18 cellular contexts compared by ENCODE assay signal in the genomic region with DNA sequence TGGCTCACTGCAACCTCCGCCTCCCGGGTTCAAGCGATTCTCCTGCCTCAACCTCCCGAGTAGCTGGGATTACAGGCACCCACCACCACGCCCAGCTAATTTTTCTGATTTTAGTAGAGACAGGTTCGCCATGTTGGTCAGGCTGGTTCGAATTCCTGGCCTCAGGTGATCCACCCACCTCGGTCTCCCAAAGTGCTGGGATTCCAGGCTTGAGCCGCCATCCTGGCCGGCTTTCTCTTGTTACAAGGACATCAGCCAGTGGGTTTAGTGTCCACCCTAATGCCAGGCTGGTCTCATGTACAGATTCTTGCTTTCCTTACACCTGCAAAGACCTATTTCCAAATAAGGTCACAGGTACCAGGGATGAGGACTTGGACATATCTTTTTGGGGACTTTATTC. TPM values are rescaled to one million over a fixed set of nuclear protein-coding genes. Genes with fewer than 3 reads are reported as not detected.
A peak's percentile ranks its signal among the peaks of the same experiment; 100 is the strongest.
DNase-seq lines count a peak whose midpoint lies in the region; ATAC-seq, FAIRE-seq and TF ChIP-seq lines count a peak whose summit lies in the region.
"Had no signal": no experiment of that assay in that cellular context is flagged by ENCODE, and none has a peak within 500 bp of the region (broad histone marks: within the 10 kb centered on the region; RNA-seq: fewer than 3 reads in every experiment).

No MANE protein-coding gene starts in this region.

- H3K27ac Mint-ChIP-seq in stimulated activated effector memory CD8-positive, alpha-beta T cell treated with anti-CD3 and anti-CD28 coated beads, Interleukin-12 subunit alpha, Interleukin-12 subunit beta, amount 100 ng/mL, for 72 hours, result no peak overlapping the region
- no peak overlapping the region for H3K27ac Mint-ChIP-seq in Caco-2 (ENCODE audit: unreplicated experiment)
- no peak overlapping the region for H3K27ac Mint-ChIP-seq in H9

- TF ChIP-seq POLR2A in HCT116 (IDR thresholded peaks at IDR 0.05; ENCODE audit: borderline replicate concordance, extremely low read depth, insufficient read depth, insufficient read length) (no peak), K562 (conservative IDR thresholded peaks at IDR 0.05) (no peak)

- RAD21 ChIA-PET in HCT116 (lab: Charles Lee; ENCODE audit: low non-redundant PET in 1 of 2, low total read pairs in 2 of 2, uncharacterized antibody in 2 of 2, unreplicated experiment in 2 of 2), result no interaction called here

- TF ChIP-seq RAD21 in HCT116 (IDR thresholded peaks at IDR 0.05; ENCODE audit: low read depth) (no peak), K562 (CRISPR knock-in tag; conservative IDR thresholded peaks at IDR 0.05 in 1 of 2, IDR thresholded peaks at IDR 0.05 in 1 of 2) (no peak)

- H2BK20ac ChIP-seq in H9 (ENCODE audit: low read depth, low read length, poor library complexity, severe bottlenecking), result no peak overlapping the region

- H3K27me3 ChIP-seq in left ventricle myocardium inferior (ENCODE audit: low read depth), result no peaks in the 10 kb centered on the region
- no peaks in the 10 kb centered on the region for H3K27me3 ChIP-seq in HCT116 (ENCODE audit: insufficient read depth, low read length)
- no peaks in the 10 kb centered on the region for H3K27me3 ChIP-seq in K562 (ENCODE audit: control insufficient read depth in 2 of 2, insufficient read depth in 2 of 2, low read length in 2 of 2)
- H3K27me3 ChIP-seq in Caco-2 (replicated peaks; ENCODE audit: control insufficient read depth, insufficient read depth, low read length), result no peaks in the 10 kb centered on the region
- no peaks in the 10 kb centered on the region for H3K27me3 ChIP-seq in H9 (ENCODE audit: insufficient read depth, low read length)
- H3K27me3 ChIP-seq: SJSA1 had no signal

- TSS peak; percentile 69 for BruUV-seq in HCT116 (replicated peaks; lab: Mats Ljungman, UMichigan)
- BruUV-seq in K562 (replicated peaks; lab: Mats Ljungman, UMichigan), result TSS peak; percentile 68
- no TSS peak for BruUV-seq in Caco-2 (replicated peaks; lab: Mats Ljungman, UMichigan)

- H3K4me2 ChIP-seq in HCT116 (ENCODE audit: low read length) (peak overlapping the region; percentile 91; the same call in 1 of the 2 replicates), K562 (ENCODE audit: insufficient read depth, low read length) (no peak overlapping the region), H9 (ENCODE audit: insufficient read depth, insufficient read length, low read length) (no peak overlapping the region)

- H3K9me2 ChIP-seq in HCT116 (ENCODE audit: insufficient read depth), result no peaks in the 10 kb centered on the region

- no peak overlapping the region for H4K5ac ChIP-seq in H9 (ENCODE audit: insufficient read length, low read depth, low read length)

- H3K36me3 ChIP-seq in left ventricle myocardium inferior, result peaks cover 43% of the 10 kb centered on the region
- H3K36me3 ChIP-seq in HCT116 (ENCODE audit: control insufficient read depth in 1 of 2, insufficient read depth in 2 of 2, low read length in 2 of 2), result peaks cover 13 to 31% of the 10 kb centered on the region in 2 experiments; a peak in 3 of 4 replicates
- H3K36me3 ChIP-seq in K562 (ENCODE audit: control insufficient read depth, insufficient read depth, low read length), result peaks cover 72% of the 10 kb centered on the region; the same call in 2 of the 3 replicates
- peaks cover 2% of the 10 kb centered on the region for H3K36me3 ChIP-seq in Caco-2 (ENCODE audit: control insufficient read depth, insufficient read depth, low read length)

- POLR2A ChIA-PET in HCT116 (lab: Charles Lee), result no interaction called here
- POLR2A ChIA-PET in K562 (lab: Yijun Ruan, JAX), result interaction anchor here (0.6 kb wide), 1 partner anchor 156 kb away, joined by 3 read pairs; no protein-coding TSS in a partner anchor
- POLR2A ChIA-PET in Caco-2 (lab: Charles Lee), result no interaction called here

- H3T11ph ChIP-seq in H9 (ENCODE audit: low read length), result no peak overlapping the region

- H3K79me2 ChIP-seq in HCT116 (ENCODE audit: insufficient read depth, low read length), result peaks cover 22% of the 10 kb centered on the region
- peaks cover 49% of the 10 kb centered on the region for H3K79me2 ChIP-seq in K562 (ENCODE audit: control insufficient read depth, insufficient read depth, low read length)
- H3K79me2 ChIP-seq in H9 (ENCODE audit: insufficient read depth, low read length), result no peaks in the 10 kb centered on the region

- peaks cover 13% of the 10 kb centered on the region for H3K4me1 Mint-ChIP-seq in stimulated activated effector memory CD8-positive, alpha-beta T cell treated with anti-CD3 and anti-CD28 coated beads, Interleukin-12 subunit alpha, Interleukin-12 subunit beta, amount 100 ng/mL, for 72 hours
- H3K4me1 Mint-ChIP-seq in Caco-2 (ENCODE audit: low read depth, unreplicated experiment) (no peaks in the 10 kb centered on the region), H9 (peaks cover 4 to 21% of the 10 kb centered on the region in 2 experiments; a peak in 2 of 4 replicates)

- H3K9me3 Mint-ChIP-seq in stimulated activated effector memory CD8-positive, alpha-beta T cell treated with anti-CD3 and anti-CD28 coated beads, Interleukin-12 subunit alpha, Interleukin-12 subunit beta, amount 100 ng/mL, for 72 hours, result no peaks in the 10 kb centered on the region
- no peaks in the 10 kb centered on the region for H3K9me3 Mint-ChIP-seq in Caco-2 (ENCODE audit: unreplicated experiment)
- H3K9me3 Mint-ChIP-seq in H9, result no peaks in the 10 kb centered on the region
- H3K9me3 Mint-ChIP-seq: CD4-positive, alpha-beta memory T cell had no signal

- peaks cover 51% of the 10 kb centered on the region for H3K4me1 ChIP-seq in left ventricle myocardium inferior
- H3K4me1 ChIP-seq in HCT116 (ENCODE audit: control insufficient read depth in 1 of 2, insufficient read depth in 2 of 2, low read length in 2 of 2), result peaks cover 39 to 46% of the 10 kb centered on the region in 2 experiments
- H3K4me1 ChIP-seq in K562 (replicated peaks in 1 of 2; ENCODE audit: control insufficient read depth in 2 of 2, insufficient read depth in 2 of 2, low read length in 2 of 2), result peaks cover 33 to 62% of the 10 kb centered on the region in 2 experiments
- no peaks in the 10 kb centered on the region for H3K4me1 ChIP-seq in Caco-2
- 0 out of 2 replicates have a peak, but pooled peaks cover 2% of the 10 kb centered on the region for H3K4me1 ChIP-seq in H9 (ENCODE audit: insufficient read depth, low read length)

- H2AFZ ChIP-seq in HCT116 (ENCODE audit: low read depth, low read length, poor library complexity, severe bottlenecking) (no peak overlapping the region), K562 (ENCODE audit: low read depth, low read length) (no peak overlapping the region), H9 (ENCODE audit: low read length) (no peak overlapping the region)

- peak overlapping the region; percentile 63 for H3K4me3 Mint-ChIP-seq in stimulated activated effector memory CD8-positive, alpha-beta T cell treated with anti-CD3 and anti-CD28 coated beads, Interleukin-12 subunit alpha, Interleukin-12 subunit beta, amount 100 ng/mL, for 72 hours
- H3K4me3 Mint-ChIP-seq in Caco-2 (ENCODE audit: unreplicated experiment) (no peak overlapping the region), H9 (no peak overlapping the region)

- peaks cover 23% of the 10 kb centered on the region for H3K36me3 Mint-ChIP-seq in stimulated activated effector memory CD8-positive, alpha-beta T cell treated with anti-CD3 and anti-CD28 coated beads, Interleukin-12 subunit alpha, Interleukin-12 subunit beta, amount 100 ng/mL, for 72 hours
- peaks cover 49% of the 10 kb centered on the region for H3K36me3 Mint-ChIP-seq in Caco-2 (ENCODE audit: insufficient read depth, unreplicated experiment)
- peaks cover 18 to 37% (median 34%) of the 10 kb centered on the region in 3 experiments; a peak in 6 of 7 replicates for H3K36me3 Mint-ChIP-seq in H9 (ENCODE audit: insufficient read depth in 1 of 3, low read depth in 3 of 3)

- no peak overlapping the region for H3K56ac ChIP-seq in H9 (ENCODE audit: insufficient read length, low read depth, low read length)

- H2BK120ac ChIP-seq in H9 (ENCODE audit: low read depth, low read length, poor library complexity, severe bottlenecking), result no peak overlapping the region

- no peaks in the 10 kb centered on the region for H4K20me1 ChIP-seq in HCT116 (ENCODE audit: insufficient read depth)
- peaks cover 16% of the 10 kb centered on the region for H4K20me1 ChIP-seq in K562 (replicated peaks; ENCODE audit: control insufficient read depth, insufficient read depth, low read length)
- peaks cover 4% of the 10 kb centered on the region for H4K20me1 ChIP-seq in H9 (ENCODE audit: control insufficient read depth, insufficient read depth, insufficient read length)

- H4K91ac ChIP-seq in H9 (ENCODE audit: insufficient read length, low read depth, low read length), result no peak overlapping the region

- intact Hi-C loops in left ventricle myocardium inferior (cut with micrococcal nuclease) (no loop called here), Right ventricle myocardium inferior (cut with DNase I) (no loop called here), HCT116 (cut with micrococcal nuclease) (loop anchor here (10.0 kb wide), 1 partner anchor 155 kb away; a partner anchor contains a TSS), K562 (cut with micrococcal nuclease) (loop anchor here (10.0 kb wide), 3 partner anchors 95 to 215 kb away; a partner anchor contains a TSS), Caco-2 (cut with micrococcal nuclease; ENCODE audit: unreplicated experiment) (no loop called here)

- H3K79me1 ChIP-seq in H9 (ENCODE audit: insufficient read depth, low read depth, low read length, poor library complexity, severe bottlenecking), result no peaks in the 10 kb centered on the region

- H3K4me3 ChIP-seq in left ventricle myocardium inferior (no peak overlapping the region), HCT116 (replicated peaks in 1 of 2; ENCODE audit: low read depth in 1 of 2, low read length in 2 of 2) (no peak overlapping the region), K562 (no peak overlapping the region), Caco-2 (ENCODE audit: low read depth, low read length) (no peak overlapping the region)
- H3K4me3 ChIP-seq: A549, SJSA1 had no signal

- in situ Hi-C loops in K562 (cut with MboI), result loop anchor here (10.0 kb wide), 1 partner anchor 155 kb away; a partner anchor contains a TSS

- H3K9me3 ChIP-seq in left ventricle myocardium inferior (replicated peaks) (no peaks in the 10 kb centered on the region), HCT116 (ENCODE audit: control insufficient read depth in 1 of 2, insufficient read depth in 1 of 2, low read depth in 1 of 2, low read length in 2 of 2) (no peaks in the 10 kb centered on the region), K562 (replicated peaks; ENCODE audit: control insufficient read depth, insufficient read depth, low read depth, low read length) (no peaks in the 10 kb centered on the region), Caco-2 (no peaks in the 10 kb centered on the region), H9 (ENCODE audit: control insufficient read depth, low read depth, low read length) (no peaks in the 10 kb centered on the region)
- H3K9me3 ChIP-seq: A549, HAP-1, SJSA1 had no signal

- TF ChIP-seq CTCF in left ventricle myocardium inferior (IDR thresholded peaks at IDR 0.05; ENCODE audit: borderline replicate concordance), result no peak
- TF ChIP-seq CTCF in HCT116 (IDR thresholded peaks at IDR 0.05 in 2 of 3, conservative IDR thresholded peaks at IDR 0.05 in 1 of 3; ENCODE audit: borderline replicate concordance in 1 of 3, insufficient read depth in 1 of 3, low read depth in 2 of 3, low read length in 2 of 3), result no peak
- no peak for TF ChIP-seq CTCF in K562 (IDR thresholded peaks at IDR 0.05 in 2 of 3, conservative IDR thresholded peaks at IDR 0.05 in 1 of 3; ENCODE audit: insufficient read depth in 2 of 3, low read depth in 1 of 3, low read length in 3 of 3)
- no peak for TF ChIP-seq CTCF in Caco-2 (IDR thresholded peaks at IDR 0.05; ENCODE audit: insufficient read depth in 1 of 2, low read depth in 1 of 2, low read length in 1 of 2, severe bottlenecking in 1 of 2, unreplicated experiment in 1 of 2)
- TF ChIP-seq CTCF in H9 (conservative IDR thresholded peaks at IDR 0.05), result no peak

- ATAC-seq in Right ventricle myocardium inferior (no peak), HCT116 (no peak), K562 (no peak)
- no peak for ATAC-seq in stimulated activated effector memory CD8-positive, alpha-beta T cell treated with anti-CD3 and anti-CD28 coated beads, Interleukin-12 subunit alpha, Interleukin-12 subunit beta, amount 100 ng/mL, for 72 hours

- H3K9ac ChIP-seq in HCT116 (ENCODE audit: low read length), result no peak overlapping the region
- 0 out of 4 replicates have a peak overlapping the region, but pooled peaks of 1 of the 2 experiments have one; percentile 35 for H3K9ac ChIP-seq in K562 (ENCODE audit: insufficient read depth in 1 of 2, low read depth in 2 of 2, low read length in 2 of 2)
- H3K9ac ChIP-seq in H9 (ENCODE audit: extremely low read depth, insufficient read length, low read length), result no peak overlapping the region

- no peak overlapping the region for H3K4ac ChIP-seq in H9 (ENCODE audit: low read depth, low read length)

- DNase-seq in left ventricle myocardium inferior, result no peak
- DNase-seq in Right ventricle myocardium inferior (ENCODE audit: missing footprints), result no peak
- DNase-seq in HCT116 (ENCODE audit: low read depth, low spot score), result no peak
- no peak for DNase-seq in K562 (ENCODE audit: extremely low read depth in 1 of 4, low spot score in 3 of 4)
- peak in 1 of 2 donors; percentile 47 for DNase-seq in stimulated activated effector memory CD8-positive, alpha-beta T cell treated with anti-CD3 and anti-CD28 coated beads, Interleukin-12 subunit alpha, Interleukin-12 subunit beta, amount 100 ng/mL, for 72 hours (ENCODE audit: low spot score in 2 of 2)
- DNase-seq in Caco-2, result no peak
- no peak for DNase-seq in H9
- no peak for DNase-seq in effector CD4-positive, alpha-beta T cell
- DNase-seq: CD4-positive, alpha-beta memory T cell; DMS 273 treated with DMSO at 0.1 percent for 48 hours; Karpas-422; NCI-H1417 treated with DMSO at 0.1 percent for 48 hours; NCI-H2029 treated with DMSO at 0.1 percent for 48 hours; NCI-H510A treated with DMSO at 0.1 percent for 48 hours; RPMI8226 had no signal

- peaks cover 3% of the 10 kb centered on the region for H3K23me2 ChIP-seq in H9 (ENCODE audit: insufficient read length, low read depth, low read length, poor library complexity, severe bottlenecking)

- FAIRE-seq in K562 (lab: Jason Lieb, UNC), result no peak
- FAIRE-seq: A549 had no signal

- CTCF ChIA-PET in HCT116 (lab: Charles Lee) (no interaction called here), K562 (lab: Yijun Ruan, JAX; ENCODE audit: low intra/inter-chr PET ratio) (interaction anchor here (0.6 to 2.3 kb wide), 2 partner anchors 46 to 97 kb away, joined by 3 to 12 read pairs; no protein-coding TSS in a partner anchor), Caco-2 (lab: Charles Lee) (no interaction called here)

- TF ChIP-seq EP300 in K562 (IDR thresholded peaks at IDR 0.05; ENCODE audit: low read length), result no peak

- H3K9me1 ChIP-seq in K562 (ENCODE audit: control insufficient read depth, insufficient read depth, low read length), result peaks cover 3% of the 10 kb centered on the region

- no peak overlapping the region for H4K8ac ChIP-seq in H9 (replicated peaks; ENCODE audit: insufficient read length, low read depth, low read length)

- H3K14ac ChIP-seq in H9 (ENCODE audit: insufficient read depth, low read length), result no peak overlapping the region

- peak overlapping the region; percentile 91 for H3K27ac ChIP-seq in left ventricle myocardium inferior (replicated peaks)
- H3K27ac ChIP-seq in HCT116 (ENCODE audit: low read depth, low read length), result peak overlapping the region; percentile 86
- H3K27ac ChIP-seq in K562 (ENCODE audit: extremely low read depth, low read depth, low read length), result no peak overlapping the region
- H3K27ac ChIP-seq in H9 (ENCODE audit: insufficient read length, low read depth, low read length), result no peak overlapping the region
- H3K27ac ChIP-seq: SJSA1 had no signal

- H3K27me3 Mint-ChIP-seq in Caco-2 (ENCODE audit: insufficient read depth, unreplicated experiment) (no peaks in the 10 kb centered on the region), H9 (ENCODE audit: low read depth) (no peaks in the 10 kb centered on the region)
- H3K27me3 Mint-ChIP-seq: CD4-positive, alpha-beta memory T cell had no signal

- H2BK5ac ChIP-seq in H9 (ENCODE audit: insufficient read length, low read length), result no peak overlapping the region

- H2BK15ac ChIP-seq in H9 (ENCODE audit: low read depth, low read length), result no peak overlapping the region

- H3K18ac ChIP-seq in H9 (ENCODE audit: insufficient read length, low read depth, low read length), result no peak overlapping the region

- no peak overlapping the region for H3K23ac ChIP-seq in H9 (ENCODE audit: insufficient read length, low read depth, low read length)

- 93% methylated on average over 7 of the region's 10 CpGs for WGBS in K562 (ENCODE audit: insufficient coverage, low coverage, missing lambda C conversion rate)
- no CpG with 5 or more reads among the region's 10 CpGs for WGBS in H9 (ENCODE audit: extremely low coverage, insufficient read length, low lambda C conversion rate)

- H2BK12ac ChIP-seq in H9 (ENCODE audit: insufficient read length, low read depth, low read length), result no peak overlapping the region

- H2AK5ac ChIP-seq in H9 (ENCODE audit: insufficient read length, low read length), result no peak overlapping the region

RNA-seq across cellular contexts. Expression of a gene that starts 6.8 kb away (rescaled TPM):
- total RNA-seq in left ventricle myocardium inferior, result 28.0 TPM
- 21.7 TPM for total RNA-seq in Right ventricle myocardium inferior
- 53.4 TPM for total RNA-seq in HCT116 (2021; ENCODE audit: unreplicated experiment)
- polyA plus RNA-seq in HCT116 (2012), result 21.2 and 32.2 TPM in 2 replicates
- total RNA-seq in K562 (2011; cell fraction: chromatin; rRNA removed; ENCODE audit: low replicate concordance), result 17.4 and 45.8 TPM in 2 replicates
- total RNA-seq in K562 (2011; cell fraction: nucleolus; rRNA removed), result 15.9 and 22.2 TPM in 2 replicates
- 10.8 and 13.3 TPM in 2 replicates for total RNA-seq in K562 (2011; cell fraction: nucleoplasm; rRNA removed)
- total RNA-seq in K562 (2014; rRNA removed), result 10.8 and 15.3 TPM in 2 replicates
- total RNA-seq in K562 (2014; rRNA removed; fragmentation: Illumina TruSeq; extraction: Trizol), result 3.3 and 4.7 TPM in 2 replicates
- total RNA-seq in K562 (2015; rRNA removed; fragmentation: Illumina TruSeq; extraction: Trizol), result 6.6 and 6.8 TPM in 2 replicates
- 37.9 and 41.2 TPM in 2 replicates for total RNA-seq in K562 (2021)
- 5.3 and 7.8 TPM in 2 replicates for polyA plus RNA-seq in K562 (2011; rRNA removed)
- polyA plus RNA-seq in K562 (2011; cell fraction: cytosol; rRNA removed), result 5.8 and 9.6 TPM in 2 replicates
- polyA plus RNA-seq in K562 (2011; cell fraction: nucleus; rRNA removed), result 15.7 and 21.7 TPM in 2 replicates
- 16.2 and 18.1 TPM in 2 replicates for polyA plus RNA-seq in K562 (2012)
- 1.5 and 1.6 TPM in 2 replicates for polyA plus RNA-seq in K562 (2014; fragmentation: Illumina TruSeq; extraction: Trizol)
- under 1 TPM; 0.39 to 0.65 TPM for polyA plus RNA-seq in K562 (2014; fragmentation: Nextera tagmentation; extraction: Ambion mirVana)
- polyA plus RNA-seq in K562 (2014; rRNA removed), result 6.1 and 14.0 TPM in 2 replicates
- polyA minus RNA-seq in K562 (2011; rRNA and poly(A)+ RNA removed), result 4.9 and 5.2 TPM in 2 replicates
- polyA minus RNA-seq in K562 (2011; cell fraction: cytosol; rRNA and poly(A)+ RNA removed), result 19.0 and 26.3 TPM in 2 replicates
- 5.9 and 12.0 TPM in 2 replicates for polyA minus RNA-seq in K562 (2011; cell fraction: nucleus; rRNA and poly(A)+ RNA removed)
- total RNA-seq in Caco-2 (2022), result 34.3 and 37.8 TPM in 2 replicates
- total RNA-seq in H9 (2021), result 42.8 and 45.1 TPM in 2 replicates

RNA-seq across cellular contexts. Expression of a gene that starts 13.8 kb away (rescaled TPM):
- total RNA-seq in left ventricle myocardium inferior (23.3 TPM), Right ventricle myocardium inferior (32.5 TPM), HCT116 (2021; ENCODE audit: unreplicated experiment) (64.6 TPM), K562 (2014; rRNA removed) (109 and 168 TPM in 2 replicates), K562 (2014; rRNA removed; fragmentation: Illumina TruSeq; extraction: Trizol) (56.6 and 63.7 TPM in 2 replicates), K562 (2015; rRNA removed; fragmentation: Illumina TruSeq; extraction: Trizol) (74.3 and 78.9 TPM in 2 replicates), K562 (2021) (103 and 119 TPM in 2 replicates), Caco-2 (2022) (38.3 and 39.6 TPM in 2 replicates), H9 (2021) (23.6 and 28.0 TPM in 2 replicates)
- polyA plus RNA-seq in HCT116 (2012), result 62.9 and 82.1 TPM in 2 replicates
- total RNA-seq in K562 (2011; cell fraction: chromatin; rRNA removed; ENCODE audit: low replicate concordance), result 38.5 and 88.6 TPM in 2 replicates
- 187 and 195 TPM in 2 replicates for total RNA-seq in K562 (2011; cell fraction: nucleolus; rRNA removed)
- total RNA-seq in K562 (2011; cell fraction: nucleoplasm; rRNA removed), result 104 and 132 TPM in 2 replicates
- polyA plus RNA-seq in K562 (2011; rRNA removed) (68.3 and 111 TPM in 2 replicates), K562 (2014; fragmentation: Illumina TruSeq; extraction: Trizol) (108 and 148 TPM in 2 replicates), K562 (2014; fragmentation: Nextera tagmentation; extraction: Ambion mirVana) (100 to 1,000 TPM; 343 to 430 TPM), K562 (2014; rRNA removed) (129 and 166 TPM in 2 replicates)
- 119 and 287 TPM in 2 replicates for polyA plus RNA-seq in K562 (2011; cell fraction: cytosol; rRNA removed)
- polyA plus RNA-seq in K562 (2011; cell fraction: nucleus; rRNA removed), result 39.3 and 70.8 TPM in 2 replicates
- 58.1 and 113 TPM in 2 replicates for polyA plus RNA-seq in K562 (2012)
- polyA minus RNA-seq in K562 (2011; rRNA and poly(A)+ RNA removed), result 52.6 and 94.8 TPM in 2 replicates
- polyA minus RNA-seq in K562 (2011; cell fraction: cytosol; rRNA and poly(A)+ RNA removed), result 53.2 and 63.4 TPM in 2 replicates
- 10.0 and 11.3 TPM in 2 replicates for polyA minus RNA-seq in K562 (2011; cell fraction: nucleus; rRNA and poly(A)+ RNA removed)

RNA-seq across cellular contexts. Expression of a gene that starts 33.2 kb away (rescaled TPM):
- total RNA-seq in left ventricle myocardium inferior, result 12.5 TPM
- total RNA-seq in Right ventricle myocardium inferior, result 12.0 TPM
- 18.7 TPM for total RNA-seq in HCT116 (2021; ENCODE audit: unreplicated experiment)
- polyA plus RNA-seq in HCT116 (2012), result 19.2 and 19.3 TPM in 2 replicates
- total RNA-seq in K562 (2011; cell fraction: chromatin; rRNA removed; ENCODE audit: low replicate concordance), result 8.8 and 30.9 TPM in 2 replicates
- total RNA-seq in K562 (2011; cell fraction: nucleolus; rRNA removed), result 42.9 and 46.5 TPM in 2 replicates
- total RNA-seq in K562 (2011; cell fraction: nucleoplasm; rRNA removed), result 23.2 and 24.7 TPM in 2 replicates
- total RNA-seq in K562 (2014; rRNA removed), result 37.8 and 54.6 TPM in 2 replicates
- 11.7 and 21.1 TPM in 2 replicates for total RNA-seq in K562 (2014; rRNA removed; fragmentation: Illumina TruSeq; extraction: Trizol)
- 27.8 and 28.5 TPM in 2 replicates for total RNA-seq in K562 (2015; rRNA removed; fragmentation: Illumina TruSeq; extraction: Trizol)
- 31.7 and 33.8 TPM in 2 replicates for total RNA-seq in K562 (2021)
- polyA plus RNA-seq in K562 (2011; rRNA removed), result 28.4 and 49.3 TPM in 2 replicates
- polyA plus RNA-seq in K562 (2011; cell fraction: cytosol; rRNA removed), result 61.2 and 112 TPM in 2 replicates
- 20.0 and 27.3 TPM in 2 replicates for polyA plus RNA-seq in K562 (2011; cell fraction: nucleus; rRNA removed)
- 30.6 and 34.2 TPM in 2 replicates for polyA plus RNA-seq in K562 (2012)
- 60.2 and 60.9 TPM in 2 replicates for polyA plus RNA-seq in K562 (2014; fragmentation: Illumina TruSeq; extraction: Trizol)
- 10 to 100 TPM; 10.6 to 11.0 TPM for polyA plus RNA-seq in K562 (2014; fragmentation: Nextera tagmentation; extraction: Ambion mirVana)
- polyA plus RNA-seq in K562 (2014; rRNA removed), result 60.0 and 67.1 TPM in 2 replicates
- polyA minus RNA-seq in K562 (2011; rRNA and poly(A)+ RNA removed), result 14.7 and 21.0 TPM in 2 replicates
- 13.2 and 21.0 TPM in 2 replicates for polyA minus RNA-seq in K562 (2011; cell fraction: cytosol; rRNA and poly(A)+ RNA removed)
- 10.2 and 11.6 TPM in 2 replicates for polyA minus RNA-seq in K562 (2011; cell fraction: nucleus; rRNA and poly(A)+ RNA removed)
- total RNA-seq in Caco-2 (2022), result 14.1 and 16.6 TPM in 2 replicates
- 22.4 and 26.4 TPM in 2 replicates for total RNA-seq in H9 (2021)

RNA-seq across cellular contexts. Expression of a gene that starts 44.0 kb away (rescaled TPM):
- total RNA-seq in left ventricle myocardium inferior (37.4 TPM), Right ventricle myocardium inferior (25.4 TPM), HCT116 (2021; ENCODE audit: unreplicated experiment) (10.6 TPM), K562 (2014; rRNA removed) (0.86 and 2.5 TPM in 2 replicates), K562 (2014; rRNA removed; fragmentation: Illumina TruSeq; extraction: Trizol) (0.26 and 0.69 TPM in 2 replicates), K562 (2015; rRNA removed; fragmentation: Illumina TruSeq; extraction: Trizol) (1.6 and 1.7 TPM in 2 replicates), K562 (2021) (3.7 and 5.1 TPM in 2 replicates), Caco-2 (2022) (2.3 and 3.9 TPM in 2 replicates), H9 (2021) (6.8 and 8.5 TPM in 2 replicates)
- 18.2 and 22.6 TPM in 2 replicates for polyA plus RNA-seq in HCT116 (2012)
- 10.4 and 16.2 TPM in 2 replicates for total RNA-seq in K562 (2011; cell fraction: chromatin; rRNA removed; ENCODE audit: low replicate concordance)
- total RNA-seq in K562 (2011; cell fraction: nucleolus; rRNA removed), result 8.7 and 9.3 TPM in 2 replicates
- total RNA-seq in K562 (2011; cell fraction: nucleoplasm; rRNA removed), result 7.6 and 8.3 TPM in 2 replicates
- polyA plus RNA-seq in K562 (2011; rRNA removed) (0.84 and 2.9 TPM in 2 replicates), K562 (2014; fragmentation: Illumina TruSeq; extraction: Trizol) (1.9 and 2.8 TPM in 2 replicates), K562 (2014; fragmentation: Nextera tagmentation; extraction: Ambion mirVana) (under 1 TPM in 1 of 2 experiments, not detected in 1; 0.17 TPM), K562 (2014; rRNA removed) (0.94 and 1.00 TPM in 2 replicates)
- 1.7 and 3.2 TPM in 2 replicates for polyA plus RNA-seq in K562 (2011; cell fraction: cytosol; rRNA removed)
- polyA plus RNA-seq in K562 (2011; cell fraction: nucleus; rRNA removed), result 4.7 and 6.5 TPM in 2 replicates
- 1.5 and 2.0 TPM in 2 replicates for polyA plus RNA-seq in K562 (2012)
- 6.4 and 9.5 TPM in 2 replicates for polyA minus RNA-seq in K562 (2011; rRNA and poly(A)+ RNA removed)
- polyA minus RNA-seq in K562 (2011; cell fraction: cytosol; rRNA and poly(A)+ RNA removed), result 5.4 and 7.2 TPM in 2 replicates
- polyA minus RNA-seq in K562 (2011; cell fraction: nucleus; rRNA and poly(A)+ RNA removed), result 3.9 and 8.4 TPM in 2 replicates

Comparison
In these comparisons a context has a peak if more than half of its experiments do, and no peak if none do; other contexts are left out.
1. H3K27ac ChIP-seq: peak in left ventricle myocardium inferior (single experiment) and HCT116 (single experiment); none in K562 (single experiment) and H9 (single experiment).
2. intact Hi-C loops: an anchor here in HCT116 (10.0 kb wide) and K562 (10.0 kb wide); none called in left ventricle myocardium inferior, Right ventricle myocardium inferior and Caco-2.